Comparison of ENCODE assay signal across 8 cellular contexts in genomic region chr5:135887447-135887864, GRCh38. TPM values are rescaled to one million over a fixed set of nuclear protein-coding genes. Genes with fewer than 3 reads are reported as not detected.
DNase-seq lines count a peak whose midpoint lies in the region; ATAC-seq, FAIRE-seq and TF ChIP-seq lines count a peak whose summit lies in the region.

No MANE protein-coding gene starts in this region.

- TF ChIP-seq EP300 in HepG2 (IDR thresholded peaks at IDR 0.05; ENCODE audit: low read depth in 2 of 2, low read length in 2 of 2) (no peak), HepG2 (CRISPR knock-in tag; IDR thresholded peaks at IDR 0.05; ENCODE audit: borderline replicate concordance) (no peak)

- peak; percentile 84 for TF ChIP-seq CTCF in AG09309 (IDR thresholded peaks at IDR 0.05; ENCODE audit: control insufficient read depth, insufficient read depth, low read depth, low read length, missing control alignments)
- TF ChIP-seq CTCF in HepG2 (CRISPR knock-in tag; IDR thresholded peaks at IDR 0.05), result peak; percentile 93

- in situ Hi-C loops in HepG2 (cut with HindIII; ENCODE audit: extremely low pct_ligation_motif_present, low pct_unique_long_range_greater_than_20kb), result loop anchor here (5.0 kb wide), 2 partner anchors 195 to 325 kb away; no protein-coding TSS in a partner anchor

- no peaks in the 10 kb centered on the region for H3K79me2 ChIP-seq in HepG2 (ENCODE audit: insufficient read depth, low read length)

- H4K20me1 ChIP-seq in HepG2 (ENCODE audit: insufficient read depth, low read length), result no peaks in the 10 kb centered on the region

- peaks cover 0 to 5% of the 10 kb centered on the region in 2 experiments; a peak in 2 of 5 replicates for H3K27me3 ChIP-seq in HepG2 (ENCODE audit: control insufficient read depth in 1 of 2, insufficient read depth in 2 of 2, low read length in 2 of 2)

- no peak overlapping the region for H2AFZ ChIP-seq in HepG2 (ENCODE audit: low read length)

- TF ChIP-seq POLR2A in HepG2 (IDR thresholded peaks at IDR 0.05; ENCODE audit: insufficient read depth in 1 of 2, low read depth in 2 of 2, low read length in 2 of 2), result no peak

- POLR2A ChIA-PET in HepG2 (lab: Yijun Ruan, JAX), result no interaction called here

- DNase-seq in AG09309 (ENCODE audit: low read depth), result peak; percentile 5
- peak; percentile 43 for DNase-seq in NCI-H2171 (lab: John Stamatoyannopoulos, UW)
- peak; percentile 38 for DNase-seq in activated CD4-positive, CD25-positive, alpha-beta regulatory T cell treated with anti-CD3 and anti-CD28 coated beads, Interleukin-2, amount 50 U/mL, for 16 hours (ENCODE audit: low read depth, low spot score)
- peak; percentile 53 for DNase-seq in cerebellum (ENCODE audit: low spot score)
- DNase-seq in HepG2 (ENCODE audit: low spot score), result peak; percentile 73
- peak; percentile 31 to 60 (median 54) for DNase-seq in stimulated activated CD4-positive, alpha-beta T cell treated with anti-CD3 and anti-CD28 coated beads, TNF-alpha, amount 100 ng/mL, for 48 hours (ENCODE audit: low read depth in 3 of 3)

- H3K4me2 ChIP-seq in HepG2 (ENCODE audit: low read depth, low read length), result peak overlapping the region; percentile 83

- peak; percentile 88 for ATAC-seq in GM18867 (IDR thresholded peaks at IDR 0.05; ENCODE audit: unreplicated experiment)
- ATAC-seq in HG03066 (IDR thresholded peaks at IDR 0.05; ENCODE audit: low read depth, unreplicated experiment), result peak; percentile 88
- ATAC-seq in HepG2, result peak; percentile 95

- TF ChIP-seq RAD21 in HepG2 (CRISPR knock-in tag; IDR thresholded peaks at IDR 0.05), result peak; percentile 95

- H3K9me3 ChIP-seq in HepG2 (ENCODE audit: low read length), result no peaks in the 10 kb centered on the region

- intact Hi-C loops in HepG2 (cut with micrococcal nuclease; ENCODE audit: unreplicated experiment), result loop anchor here (1.0 to 2.0 kb wide), 7 partner anchors 43 to 537 kb away; no protein-coding TSS in a partner anchor

- H3K4me3 ChIP-seq in AG09309 (ENCODE audit: control insufficient read depth, low read depth, low read length), result no peak overlapping the region
- H3K4me3 ChIP-seq in HepG2 (replicated peaks in 1 of 3; ENCODE audit: insufficient read depth in 1 of 3, low read depth in 2 of 3, low read length in 3 of 3), result peak overlapping the region; percentile 32 to 61 (median 40); a peak in 4 of 6 replicates

- H3K36me3 ChIP-seq in HepG2 (replicated peaks in 1 of 2; ENCODE audit: control insufficient read depth in 1 of 2, insufficient read depth in 2 of 2, low read length in 2 of 2), result no peaks in the 10 kb centered on the region

- H3K4me1 ChIP-seq in HepG2 (ENCODE audit: insufficient read depth, low read length), result peaks cover 10% of the 10 kb centered on the region

- BruUV-seq in HepG2 (replicated peaks; lab: Mats Ljungman, UMichigan), result no TSS peak

- H3K9ac ChIP-seq in HepG2 (ENCODE audit: insufficient read depth, low read depth, low read length), result no peak overlapping the region; the same call in 1 of the 2 replicates

- no peak overlapping the region for H3K27ac ChIP-seq in HepG2 (ENCODE audit: extremely low read length, insufficient read depth, low read length)

- FAIRE-seq in HepG2 (lab: Jason Lieb, UNC), result peak; percentile 68

- CTCF ChIA-PET in HepG2 (lab: Yijun Ruan, JAX; ENCODE audit: low intra/inter-chr PET ratio, low total read pairs), result interaction anchor here (0.7 to 3.1 kb wide), 5 partner anchors 102 to 325 kb away, joined by 3 to 23 read pairs (median 12); no protein-coding TSS in a partner anchor

- WGBS in HepG2 (ENCODE audit: low lambda C conversion rate), result 2% methylated on average over 6 of the region's 8 CpGs

TF ChIP-seq in HepG2, 621 proteins besides CTCF, POLR2A, EP300 and RAD21 (continues in another document):
- TF ChIP-seq RELA (CRISPR knock-in tag; IDR thresholded peaks at IDR 0.05) (no peak), JUND (CRISPR knock-in tag; IDR thresholded peaks at IDR 0.05) (no peak), ZNF274 (CRISPR knock-in tag; IDR thresholded peaks at IDR 0.05) (no peak), SALL1 (CRISPR knock-in tag; IDR thresholded peaks at IDR 0.05) (peak; percentile 30; the same call in 1 of the 2 replicates), ZBTB3 (CRISPR knock-in tag; IDR thresholded peaks at IDR 0.05; ENCODE audit: borderline replicate concordance, low read depth) (no peak), SMC3 (IDR thresholded peaks at IDR 0.05; ENCODE audit: low read length) (peak; percentile 95), NFYB (CRISPR knock-in tag; IDR thresholded peaks at IDR 0.05) (no peak), SMARCC2 (IDR thresholded peaks at IDR 0.05) (no peak), PHF21A (CRISPR knock-in tag; IDR thresholded peaks at IDR 0.05) (no peak), SIX1 (CRISPR knock-in tag; IDR thresholded peaks at IDR 0.05; ENCODE audit: borderline replicate concordance) (no peak)
- TF ChIP-seq, protein P1, sequence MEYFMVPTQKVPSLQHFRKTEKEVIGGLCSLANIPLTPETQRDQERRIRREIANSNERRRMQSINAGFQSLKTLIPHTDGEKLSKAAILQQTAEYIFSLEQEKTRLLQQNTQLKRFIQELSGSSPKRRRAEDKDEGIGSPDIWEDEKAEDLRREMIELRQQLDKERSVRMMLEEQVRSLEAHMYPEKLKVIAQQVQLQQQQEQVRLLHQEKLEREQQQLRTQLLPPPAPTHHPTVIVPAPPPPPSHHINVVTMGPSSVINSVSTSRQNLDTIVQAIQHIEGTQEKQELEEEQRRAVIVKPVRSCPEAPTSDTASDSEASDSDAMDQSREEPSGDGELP (IDR thresholded peaks at IDR 0.05; ENCODE audit: borderline replicate concordance, low read depth), result peak; percentile 17; the same call in 1 of the 2 replicates
- TF ChIP-seq, protein P2, sequence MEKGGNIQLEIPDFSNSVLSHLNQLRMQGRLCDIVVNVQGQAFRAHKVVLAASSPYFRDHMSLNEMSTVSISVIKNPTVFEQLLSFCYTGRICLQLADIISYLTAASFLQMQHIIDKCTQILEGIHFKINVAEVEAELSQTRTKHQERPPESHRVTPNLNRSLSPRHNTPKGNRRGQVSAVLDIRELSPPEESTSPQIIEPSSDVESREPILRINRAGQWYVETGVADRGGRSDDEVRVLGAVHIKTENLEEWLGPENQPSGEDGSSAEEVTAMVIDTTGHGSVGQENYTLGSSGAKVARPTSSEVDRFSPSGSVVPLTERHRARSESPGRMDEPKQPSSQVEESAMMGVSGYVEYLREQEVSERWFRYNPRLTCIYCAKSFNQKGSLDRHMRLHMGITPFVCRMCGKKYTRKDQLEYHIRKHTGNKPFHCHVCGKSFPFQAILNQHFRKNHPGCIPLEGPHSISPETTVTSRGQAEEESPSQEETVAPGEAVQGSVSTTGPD (CRISPR knock-in tag; IDR thresholded peaks at IDR 0.05), result no peak

RNA-seq across cellular contexts. Expression of gene IL9, which starts 8.2 kb away (rescaled TPM):
- total RNA-seq in cerebellum (not detected), HepG2 (2016; rRNA removed; fragmentation: Illumina TruSeq; extraction: Trizol) (not detected in 2 replicates)
- not detected in 2 replicates for total RNA-seq in HepG2 (2016; cell fraction: cytosol; rRNA removed; fragmentation: Illumina TruSeq; extraction: Trizol; ENCODE audit: low read depth)
- total RNA-seq in HepG2 (2016; cell fraction: insoluble cytoplasmic fraction; rRNA removed; fragmentation: Illumina TruSeq; extraction: Trizol), result not detected in 2 replicates
- total RNA-seq in HepG2 (2016; cell fraction: membrane; rRNA removed; fragmentation: Illumina TruSeq; extraction: Trizol), result not detected in 2 replicates
- total RNA-seq in HepG2 (2016; cell fraction: nucleus; rRNA removed; fragmentation: Illumina TruSeq; extraction: Trizol), result not detected in 2 replicates
- polyA plus RNA-seq in HepG2 (2011; rRNA removed), result not detected in 2 replicates
- not detected in 2 replicates for polyA plus RNA-seq in HepG2 (2011; cell fraction: cytosol; rRNA removed)
- polyA plus RNA-seq in HepG2 (2011; cell fraction: nucleus; rRNA removed), result not detected in 2 replicates
- not detected in 2 replicates for polyA plus RNA-seq in HepG2 (2012)
- polyA plus RNA-seq in HepG2 (2016; cell fraction: cytosol; fragmentation: Illumina TruSeq; extraction: Trizol; ENCODE audit: low read depth), result not detected in 2 replicates
- polyA plus RNA-seq in HepG2 (2016; cell fraction: insoluble cytoplasmic fraction; fragmentation: Illumina TruSeq; extraction: Trizol; ENCODE audit: low read depth), result not detected in 2 replicates
- not detected in 2 replicates for polyA plus RNA-seq in HepG2 (2016; cell fraction: membrane; fragmentation: Illumina TruSeq; extraction: Trizol; ENCODE audit: low read depth)
- not detected in 2 replicates for polyA plus RNA-seq in HepG2 (2016; cell fraction: nucleus; fragmentation: Illumina TruSeq; extraction: Trizol; ENCODE audit: insufficient read depth, low read depth)
- not detected in 2 replicates for polyA minus RNA-seq in HepG2 (2011; rRNA and poly(A)+ RNA removed; ENCODE audit: low replicate concordance)
- not detected in 2 replicates for polyA minus RNA-seq in HepG2 (2011; cell fraction: cytosol; rRNA and poly(A)+ RNA removed)
- not detected in 2 replicates for polyA minus RNA-seq in HepG2 (2011; cell fraction: nucleus; rRNA and poly(A)+ RNA removed)

RNA-seq across cellular contexts. Expression of gene SLC25A48, which starts 53.0 kb away (rescaled TPM):
- 0.91 TPM for total RNA-seq in cerebellum
- total RNA-seq in HepG2 (2016; rRNA removed; fragmentation: Illumina TruSeq; extraction: Trizol), result 4.0 and 4.5 TPM in 2 replicates
- 4.8 and 5.1 TPM in 2 replicates for total RNA-seq in HepG2 (2016; cell fraction: cytosol; rRNA removed; fragmentation: Illumina TruSeq; extraction: Trizol; ENCODE audit: low read depth)
- 3.2 and 3.4 TPM in 2 replicates for total RNA-seq in HepG2 (2016; cell fraction: insoluble cytoplasmic fraction; rRNA removed; fragmentation: Illumina TruSeq; extraction: Trizol)
- total RNA-seq in HepG2 (2016; cell fraction: membrane; rRNA removed; fragmentation: Illumina TruSeq; extraction: Trizol), result 4.2 and 8.0 TPM in 2 replicates
- total RNA-seq in HepG2 (2016; cell fraction: nucleus; rRNA removed; fragmentation: Illumina TruSeq; extraction: Trizol), result 3.0 and 5.5 TPM in 2 replicates
- 0.17 and 1.0 TPM in 2 replicates for polyA plus RNA-seq in HepG2 (2011; rRNA removed)
- polyA plus RNA-seq in HepG2 (2011; cell fraction: cytosol; rRNA removed), result 0.38 and 0.40 TPM in 2 replicates
- polyA plus RNA-seq in HepG2 (2011; cell fraction: nucleus; rRNA removed), result 0.61 and 0.68 TPM in 2 replicates
- 0.24 TPM in 1 of 2 replicates, not detected in the other for polyA plus RNA-seq in HepG2 (2012)
- polyA plus RNA-seq in HepG2 (2016; cell fraction: cytosol; fragmentation: Illumina TruSeq; extraction: Trizol; ENCODE audit: low read depth), result 5.0 and 6.4 TPM in 2 replicates
- 1.7 and 3.6 TPM in 2 replicates for polyA plus RNA-seq in HepG2 (2016; cell fraction: insoluble cytoplasmic fraction; fragmentation: Illumina TruSeq; extraction: Trizol; ENCODE audit: low read depth)
- 4.6 and 5.5 TPM in 2 replicates for polyA plus RNA-seq in HepG2 (2016; cell fraction: membrane; fragmentation: Illumina TruSeq; extraction: Trizol; ENCODE audit: low read depth)
- polyA plus RNA-seq in HepG2 (2016; cell fraction: nucleus; fragmentation: Illumina TruSeq; extraction: Trizol; ENCODE audit: insufficient read depth, low read depth), result 5.6 and 5.9 TPM in 2 replicates
- polyA minus RNA-seq in HepG2 (2011; rRNA and poly(A)+ RNA removed; ENCODE audit: low replicate concordance), result 0.50 TPM in 1 of 2 replicates, not detected in the other
- polyA minus RNA-seq in HepG2 (2011; cell fraction: cytosol; rRNA and poly(A)+ RNA removed), result not detected in 2 replicates
- polyA minus RNA-seq in HepG2 (2011; cell fraction: nucleus; rRNA and poly(A)+ RNA removed), result 0.26 and 0.62 TPM in 2 replicates

Comparison
In these comparisons a context has a peak if more than half of its experiments do, and no peak if none do; other contexts are left out.
1. DNase-seq: peak in every context shown above with its lines; median percentile 73 in HepG2; 54 in stimulated activated CD4-positive, alpha-beta T cell treated with anti-CD3 and anti-CD28 coated beads, TNF-alpha, amount 100 ng/mL, for 48 hours; 53 in cerebellum; 43 in NCI-H2171; 38 in activated CD4-positive, CD25-positive, alpha-beta regulatory T cell treated with anti-CD3 and anti-CD28 coated beads, Interleukin-2, amount 50 U/mL, for 16 hours; 5 in AG09309.